8 cellular contexts compared by ENCODE assay signal in genomic region chr2:113818382-113818951, GRCh38.
DNase-seq lines count a peak whose midpoint lies in the region; ATAC-seq and TF ChIP-seq lines count a peak whose summit lies in the region.

No MANE protein-coding gene starts in this region.

- no peaks in the 10 kb centered on the region for H4K20me1 ChIP-seq in smooth muscle cell (ENCODE audit: low read depth)

- ATAC-seq in HG03378 (IDR thresholded peaks at IDR 0.05; ENCODE audit: unreplicated experiment) (no peak), HG03439 (IDR thresholded peaks at IDR 0.05; ENCODE audit: unreplicated experiment) (no peak)

- H3K79me2 ChIP-seq in smooth muscle cell (ENCODE audit: low read depth): no peaks in the 10 kb centered on the region

- H3K9me3 ChIP-seq in HEK293 (ENCODE audit: control insufficient read depth, insufficient read depth, low read depth, low read length): no peaks in the 10 kb centered on the region
- no peaks in the 10 kb centered on the region for H3K9me3 ChIP-seq in adrenal gland (replicated peaks in 1 of 3)
- no peaks in the 10 kb centered on the region for H3K9me3 ChIP-seq in smooth muscle cell (replicated peaks; ENCODE audit: low read depth)
- no peaks in the 10 kb centered on the region for H3K9me3 ChIP-seq in colonic mucosa

- H3K4me2 ChIP-seq in smooth muscle cell: peak overlapping the region; percentile 80

- peaks cover 14% of the 10 kb centered on the region for H3F3A ChIP-seq in smooth muscle cell (ENCODE audit: low read depth)

- DNase-seq in adrenal gland (peak; percentile 73 to 96 (median 95)), iPS DF 19.7 (ENCODE audit: low read depth, low spot score) (peak; percentile 59), smooth muscle cell (lab: John Stamatoyannopoulos, UW; ENCODE audit: unreplicated experiment) (peak; percentile 5), colonic mucosa (no peak), NCI-H187 (lab: John Stamatoyannopoulos, UW) (no peak)

- TF ChIP-seq POLR2A in adrenal gland (IDR thresholded peaks at IDR 0.05): peak in 1 of 2 donors; percentile 84

- CTCF ChIA-PET in HEK293 (lab: Yijun Ruan, JAX): interaction anchor here (0.7 to 1.0 kb wide), 3 partner anchors 11 to 131 kb away, joined by 3 to 5 read pairs (median 3); no protein-coding TSS in a partner anchor

- no peaks in the 10 kb centered on the region for H3K27me3 ChIP-seq in adrenal gland
- H3K27me3 ChIP-seq in smooth muscle cell (ENCODE audit: low read depth): no peaks in the 10 kb centered on the region
- no peaks in the 10 kb centered on the region for H3K27me3 ChIP-seq in colonic mucosa

- H3K9ac ChIP-seq in smooth muscle cell (ENCODE audit: low read depth) (peak overlapping the region; percentile 25), colonic mucosa (ENCODE audit: low read depth in 2 of 2, low read length in 2 of 2) (no peak overlapping the region)

- H3K27ac ChIP-seq in HEK293 (ENCODE audit: extremely low read depth, low read depth, low read length) (no peak overlapping the region), adrenal gland (peak overlapping the region; percentile 13 to 77 (median 67)), smooth muscle cell (ENCODE audit: low read depth) (peak overlapping the region; percentile 82), colonic mucosa (no peak overlapping the region)

- TF ChIP-seq CTCF in HEK293 (tag by site-specific recombination; IDR thresholded peaks at IDR 0.05): no peak
- no peak for TF ChIP-seq CTCF in adrenal gland (IDR thresholded peaks at IDR 0.05)
- no peak for TF ChIP-seq CTCF in smooth muscle cell (IDR thresholded peaks at IDR 0.05; ENCODE audit: borderline replicate concordance, insufficient read depth, poor library complexity, severe bottlenecking)
- no peak for TF ChIP-seq CTCF in colonic mucosa (IDR thresholded peaks at IDR 0.05)

- H3K36me3 ChIP-seq in HEK293 (ENCODE audit: control insufficient read depth in 2 of 2, insufficient read depth in 1 of 2, low read length in 2 of 2) (no peaks in the 10 kb centered on the region), adrenal gland (replicated peaks in 1 of 2) (no peaks in the 10 kb centered on the region), smooth muscle cell (ENCODE audit: low read depth) (no peaks in the 10 kb centered on the region), colonic mucosa (no peaks in the 10 kb centered on the region)

- H2AFZ ChIP-seq in smooth muscle cell (ENCODE audit: low read depth): no peak overlapping the region

- H3K4me3 ChIP-seq in HEK293 (ENCODE audit: low read depth, low read length) (no peak overlapping the region), adrenal gland (no peak overlapping the region), smooth muscle cell (no peak overlapping the region), colonic mucosa (no peak overlapping the region)

- H3K4me1 ChIP-seq in HEK293 (ENCODE audit: control insufficient read depth, insufficient read depth, low read length): peaks cover 3% of the 10 kb centered on the region; the same call in 1 of the 2 replicates
- peaks cover 16 to 25% of the 10 kb centered on the region in 2 donors for H3K4me1 ChIP-seq in adrenal gland (replicated peaks in 1 of 2)
- H3K4me1 ChIP-seq in smooth muscle cell (ENCODE audit: low read depth): peaks cover 9% of the 10 kb centered on the region
- peaks cover 3% of the 10 kb centered on the region for H3K4me1 ChIP-seq in colonic mucosa

- intact Hi-C loops in adrenal gland (cut with DNase I): loop anchor here in 1 of 2 donors (10.0 kb wide), 1 partner anchor 64 kb away; the partner anchor contains the start of gene SLC35F5
- intact Hi-C loops in colonic mucosa (cut with DNase I): no loop called here

- POLR2A ChIA-PET in HEK293 (lab: Yijun Ruan, JAX): interaction anchor here (0.6 to 3.0 kb wide), 4 partner anchors 16 to 117 kb away, joined by 3 to 21 read pairs (median 4); partner anchors contain the start of gene SLC35F5

- WGBS in adrenal gland, 4 donors: 9 to 24% (median 18%) methylated on average over 10 of the region's 10 CpGs
- 6% methylated on average over 10 of the region's 10 CpGs for WGBS in smooth muscle cell (ENCODE audit: low lambda C conversion rate)

TF ChIP-seq in HEK293, 187 proteins besides CTCF, POLR2A, EP300 and RAD21:
- no peak for TF ChIP-seq ZNF510 (tag by site-specific recombination; IDR thresholded peaks at IDR 0.05; ENCODE audit: insufficient replicate concordance)
- TF ChIP-seq PRDM10 (tag by site-specific recombination; IDR thresholded peaks at IDR 0.05): peak; percentile 13; the same call in 1 of the 2 replicates
- TF ChIP-seq SP7 (tag by site-specific recombination; IDR thresholded peaks at IDR 0.05): 0 out of 2 replicates have a peak, but pooled peaks have one; percentile 34
- peak; percentile 35; the same call in 1 of the 2 replicates for TF ChIP-seq GLIS1 (tag by site-specific recombination; IDR thresholded peaks at IDR 0.05)
- peak; percentile 80 for TF ChIP-seq ZNF335 (tag by site-specific recombination; conservative IDR thresholded peaks at IDR 0.05)

Comparison
In these comparisons a context has a peak if more than half of its experiments do, and no peak if none do; other contexts are left out.
1. H3K27ac ChIP-seq: peak in adrenal gland (5 of 5) and smooth muscle cell (single experiment); none in HEK293 (single experiment) and colonic mucosa (single experiment).
2. DNase-seq: peak in adrenal gland (7 of 7), iPS DF 19.7 (single experiment) and smooth muscle cell (single experiment); none in colonic mucosa (single experiment) and NCI-H187 (0 of 2).